24 cellular contexts compared by ENCODE assay signal in the genomic region with DNA sequence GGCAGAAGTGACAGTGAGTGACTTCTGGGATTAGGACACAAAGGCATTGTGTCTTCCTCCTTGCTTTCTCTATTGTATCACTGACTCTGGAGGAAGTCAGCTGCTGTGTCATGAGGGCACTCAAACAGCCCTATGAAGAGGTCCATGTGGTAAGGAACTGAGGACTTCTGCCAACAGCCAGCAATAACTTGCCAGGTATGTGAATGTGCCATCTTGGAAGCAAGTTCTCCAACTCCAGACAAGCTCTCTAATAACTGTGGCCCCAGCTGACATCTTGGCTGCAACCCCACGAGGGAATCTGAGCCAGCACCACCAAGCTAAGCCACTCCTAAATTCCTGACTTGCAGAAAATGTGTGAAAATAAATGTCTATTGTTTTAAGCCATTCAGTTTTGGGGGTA.
DNase-seq lines count a peak whose midpoint lies in the region; ATAC-seq and FAIRE-seq lines count a peak whose summit lies in the region.
"Had no signal": no experiment of that assay in that cellular context is flagged by ENCODE, and none has a peak within 500 bp of the region (broad histone marks: within the 10 kb centered on the region; RNA-seq: fewer than 3 reads in every experiment).

No MANE protein-coding gene starts in this region.

- intact Hi-C loops in left ventricle myocardium superior (cut with micrococcal nuclease): loop anchor here (5.0 kb wide), 1 partner anchor 76 kb away; no protein-coding TSS in a partner anchor

- in situ Hi-C loops in SK-MEL-5 (cut with HindIII; ENCODE audit: low pct_unique_long_range_greater_than_20kb, low sequenced_read_pairs): no loop called here

- H3K4me1 Mint-ChIP-seq in activated CD4-positive, alpha-beta T cell treated with anti-CD3 and anti-CD28 coated beads, Interleukin-2, amount 10 ng/mL, durations not matched to agents 7 days and 5 days: no peaks in the 10 kb centered on the region
- H3K4me1 Mint-ChIP-seq: IgD-negative memory B cell, natural killer cell had no signal

- no peaks in the 10 kb centered on the region for H3K36me3 Mint-ChIP-seq in activated CD4-positive, alpha-beta T cell treated with anti-CD3 and anti-CD28 coated beads, Interleukin-2, amount 10 ng/mL, durations not matched to agents 7 days and 5 days (ENCODE audit: low read depth)
- H3K36me3 Mint-ChIP-seq: activated naive CD4-positive, alpha-beta T cell treated with anti-CD3 and anti-CD28 coated beads, Interleukin-2, amount 50 U/mL, for 24 hours; IgD-negative memory B cell; natural killer cell; stimulated activated naive B cell treated with anti-CD40 and anti-IgM and Interleukin-4, amounts not matched to agents 10 μg/mL and 1 μg/mL and 100 μg/mL, for 72 hours had no signal

- no peak for DNase-seq in HTR-8/SVneo (ENCODE audit: insufficient read length, low spot score)
- peak; percentile 85 for DNase-seq in SK-MEL-5 (ENCODE audit: low read depth, low spot score)
- DNase-seq in left ventricle myocardium superior: no peak
- DNase-seq in putamen (ENCODE audit: low spot score): peak; percentile 37
- DNase-seq in NCI-H2107 treated with DMSO at 0.1 percent for 48 hours (lab: John Stamatoyannopoulos, UW; ENCODE audit: unreplicated experiment): no peak
- no peak for DNase-seq in activated CD4-positive, alpha-beta T cell treated with anti-CD3 and anti-CD28 coated beads, Interleukin-2, amount 10 ng/mL, durations not matched to agents 7 days and 5 days
- no peak for DNase-seq in HuH-7.5 (ENCODE audit: low spot score)
- DNase-seq: activated CD8-positive, alpha-beta memory T cell treated with anti-CD3 and anti-CD28 coated beads, Interleukin-2, amount 50 U/mL, for 48 hours; activated CD8-positive, alpha-beta T cell treated with anti-CD3 and anti-CD28 coated beads for 36 hours; amniotic stem cell; brain microvascular endothelial cell; GDM1; natural killer cell; NCI-H1092; NCI-H187; NCI-H2227 treated with DMSO at 0.1 percent for 48 hours; SHP77 treated with DMSO at 0.1 percent for 48 hours; stimulated activated naive B cell treated with anti-CD40 and anti-IgM and Interleukin-4, amounts not matched to agents 10 μg/mL and 1 μg/mL and 100 μg/mL, for 72 hours had no signal

- POLR2A ChIA-PET in activated CD4-positive, alpha-beta T cell treated with anti-CD3 and anti-CD28 coated beads, Interleukin-2, amount 10 ng/mL, durations not matched to agents 7 days and 5 days (lab: Charles Lee): no interaction called here

- H3K9me3 Mint-ChIP-seq in activated CD4-positive, alpha-beta T cell treated with anti-CD3 and anti-CD28 coated beads, Interleukin-2, amount 10 ng/mL, durations not matched to agents 7 days and 5 days: no peaks in the 10 kb centered on the region
- H3K9me3 Mint-ChIP-seq: activated CD8-positive, alpha-beta T cell treated with anti-CD3 and anti-CD28 coated beads for 36 hours; activated naive CD4-positive, alpha-beta T cell treated with anti-CD3 and anti-CD28 coated beads, Interleukin-2, amount 50 U/mL, for 24 hours; activated T-helper 1 cell treated with anti-CD3 and anti-CD28 coated beads, Interleukin-12 subunit alpha, Interleukin-12 subunit beta, Interleukin-2, Interleukin-4 antibody, amounts not matched to agents 30 ng/mL and 10 ng/mL and 1 ng/mL, durations not matched to agents 14 hours and 24 hours and 36 hours; natural killer cell; stimulated activated naive B cell treated with anti-CD40 and anti-IgM and Interleukin-4, amounts not matched to agents 10 μg/mL and 1 μg/mL and 100 μg/mL, for 72 hours; T-helper 2 cell treated with Interferon-gamma antibody and Interleukin-4, amounts not matched to agents 5 μg/mL and 100 μg/mL, for 36 hours had no signal

- peaks cover 3% of the 10 kb centered on the region for H3K27me3 Mint-ChIP-seq in activated CD4-positive, alpha-beta T cell treated with anti-CD3 and anti-CD28 coated beads, Interleukin-2, amount 10 ng/mL, durations not matched to agents 7 days and 5 days
- H3K27me3 Mint-ChIP-seq: activated CD8-positive, alpha-beta T cell treated with anti-CD3 and anti-CD28 coated beads for 36 hours; activated naive CD4-positive, alpha-beta T cell treated with anti-CD3 and anti-CD28 coated beads, Interleukin-2, amount 50 U/mL, for 24 hours; stimulated activated naive B cell treated with anti-CD40 and anti-IgM and Interleukin-4, amounts not matched to agents 10 μg/mL and 1 μg/mL and 100 μg/mL, for 72 hours had no signal

- CTCF ChIA-PET in activated CD4-positive, alpha-beta T cell treated with anti-CD3 and anti-CD28 coated beads, Interleukin-2, amount 10 ng/mL, durations not matched to agents 7 days and 5 days (lab: Charles Lee): interaction anchor here (0.6 to 3.1 kb wide), 5 partner anchors 8 to 186 kb away, joined by 3 to 12 read pairs (median 3); no protein-coding TSS in a partner anchor

- ATAC-seq in left ventricle myocardium superior (peak; percentile 86), GM21390 (IDR thresholded peaks at IDR 0.05; ENCODE audit: unreplicated experiment) (no peak)
- ATAC-seq: activated CD8-positive, alpha-beta T cell treated with anti-CD3 and anti-CD28 coated beads for 36 hours; natural killer cell; Panc1; stimulated activated naive B cell treated with anti-CD40 and anti-IgM and Interleukin-4, amounts not matched to agents 10 μg/mL and 1 μg/mL and 100 μg/mL, for 72 hours had no signal

- no peak overlapping the region for H3K4me3 Mint-ChIP-seq in activated CD4-positive, alpha-beta T cell treated with anti-CD3 and anti-CD28 coated beads, Interleukin-2, amount 10 ng/mL, durations not matched to agents 7 days and 5 days
- H3K4me3 Mint-ChIP-seq: activated CD8-positive, alpha-beta T cell treated with anti-CD3 and anti-CD28 coated beads for 36 hours; activated naive CD4-positive, alpha-beta T cell treated with anti-CD3 and anti-CD28 coated beads, Interleukin-2, amount 50 U/mL, for 24 hours; activated T-helper 1 cell treated with anti-CD3 and anti-CD28 coated beads, Interleukin-12 subunit alpha, Interleukin-12 subunit beta, Interleukin-2, Interleukin-4 antibody, amounts not matched to agents 30 ng/mL and 10 ng/mL and 1 ng/mL, durations not matched to agents 14 hours and 24 hours and 36 hours; IgD-negative memory B cell; natural killer cell; stimulated activated naive B cell treated with anti-CD40 and anti-IgM and Interleukin-4, amounts not matched to agents 10 μg/mL and 1 μg/mL and 100 μg/mL, for 72 hours; T-helper 2 cell treated with Interferon-gamma antibody and Interleukin-4, amounts not matched to agents 5 μg/mL and 100 μg/mL, for 36 hours had no signal

- no peak overlapping the region for H3K27ac Mint-ChIP-seq in activated CD4-positive, alpha-beta T cell treated with anti-CD3 and anti-CD28 coated beads, Interleukin-2, amount 10 ng/mL, durations not matched to agents 7 days and 5 days
- H3K27ac Mint-ChIP-seq: activated CD8-positive, alpha-beta T cell treated with anti-CD3 and anti-CD28 coated beads for 36 hours; activated naive CD4-positive, alpha-beta T cell treated with anti-CD3 and anti-CD28 coated beads, Interleukin-2, amount 50 U/mL, for 24 hours; activated T-helper 1 cell treated with anti-CD3 and anti-CD28 coated beads, Interleukin-12 subunit alpha, Interleukin-12 subunit beta, Interleukin-2, Interleukin-4 antibody, amounts not matched to agents 30 ng/mL and 10 ng/mL and 1 ng/mL, durations not matched to agents 14 hours and 24 hours and 36 hours; natural killer cell; stimulated activated naive B cell treated with anti-CD40 and anti-IgM and Interleukin-4, amounts not matched to agents 10 μg/mL and 1 μg/mL and 100 μg/mL, for 72 hours; T-helper 2 cell treated with Interferon-gamma antibody and Interleukin-4, amounts not matched to agents 5 μg/mL and 100 μg/mL, for 36 hours had no signal

- peak; percentile 55 for FAIRE-seq in HTR-8/SVneo (lab: Jason Lieb, UNC)

Comparison
In these comparisons a context has a peak if more than half of its experiments do, and no peak if none do; other contexts are left out.
1. DNase-seq: peak in SK-MEL-5 (single experiment) and putamen (single experiment); none in HTR-8/SVneo (single experiment), left ventricle myocardium superior (single experiment), NCI-H2107 treated with DMSO at 0.1 percent for 48 hours (single experiment), activated CD4-positive, alpha-beta T cell treated with anti-CD3 and anti-CD28 coated beads, Interleukin-2, amount 10 ng/mL, durations not matched to agents 7 days and 5 days (single experiment) and HuH-7.5 (single experiment).